11 cellular contexts compared by ENCODE assay signal in genomic region chr4:47519239-47519883, GRCh38.
DNase-seq lines count a peak whose midpoint lies in the region; ATAC-seq and TF ChIP-seq lines count a peak whose summit lies in the region.
"Had no signal": no experiment of that assay in that cellular context is flagged by ENCODE, and none has a peak within 500 bp of the region (broad histone marks: within the 10 kb centered on the region; RNA-seq: fewer than 3 reads in every experiment).

No MANE protein-coding gene starts in this region.

- H3K27ac ChIP-seq in brain microvascular endothelial cell = no peak overlapping the region

- in situ Hi-C loops in GM13977 (cut with MboI; ENCODE audit: low pct_unique_long_range_greater_than_20kb, low sequenced_read_pairs, unreplicated experiment) (no loop called here), brain microvascular endothelial cell (cut with HindIII; ENCODE audit: low pct_ligation_motif_present, low sequenced_read_pairs) (no loop called here)

- no peak for TF ChIP-seq CTCF in GM13977 (IDR thresholded peaks at IDR 0.05; ENCODE audit: extremely low read depth, insufficient read depth, missing control alignments)
- TF ChIP-seq CTCF in choroid plexus epithelial cell (conservative IDR thresholded peaks at IDR 0.05; ENCODE audit: low read depth, low read length) = no peak
- TF ChIP-seq CTCF in brain microvascular endothelial cell (IDR thresholded peaks at IDR 0.05; ENCODE audit: low read depth, low read length, missing control alignments) = no peak

- H3K4me3 ChIP-seq in choroid plexus epithelial cell (ENCODE audit: low read depth, low read length) (no peak overlapping the region), brain microvascular endothelial cell (ENCODE audit: low read depth, low read length) (no peak overlapping the region)
- H3K4me3 ChIP-seq: MG63 had no signal

- ATAC-seq in GM21526 (IDR thresholded peaks at IDR 0.05; ENCODE audit: low FRiP score, unreplicated experiment) = peak; percentile 100
- peak; percentile 100 for ATAC-seq in HG03442 (IDR thresholded peaks at IDR 0.05; ENCODE audit: unreplicated experiment)

- DNase-seq in GM13977 (ENCODE audit: low spot score) = peak; percentile 53
- DNase-seq in choroid plexus epithelial cell (ENCODE audit: low read depth) = peak; percentile 67
- no peak for DNase-seq in T-helper 1 cell
- DNase-seq in NCI-H146 treated with DMSO at 0.1 percent for 48 hours (lab: John Stamatoyannopoulos, UW; ENCODE audit: unreplicated experiment) = no peak
- DNase-seq in brain microvascular endothelial cell = no peak
- no peak for DNase-seq in effector CD4-positive, alpha-beta T cell
- DNase-seq: activated CD4-positive, alpha-beta T cell treated with anti-CD3 and anti-CD28 coated beads, Interleukin-2, amount 10 ng/mL, durations not matched to agents 7 days and 5 days; endodermal cell; MG63 had no signal

- H3K36me3 ChIP-seq in brain microvascular endothelial cell (replicated peaks) = peaks cover 9% of the 10 kb centered on the region

- H3K27me3 ChIP-seq in brain microvascular endothelial cell (replicated peaks) = no peaks in the 10 kb centered on the region
- H3K27me3 ChIP-seq: MG63 had no signal

Comparison
In these comparisons a context has a peak if more than half of its experiments do, and no peak if none do; other contexts are left out.
1. DNase-seq: peak in GM13977 (single experiment) and choroid plexus epithelial cell (single experiment); none in T-helper 1 cell (0 of 5), NCI-H146 treated with DMSO at 0.1 percent for 48 hours (single experiment), brain microvascular endothelial cell (single experiment) and effector CD4-positive, alpha-beta T cell (single experiment).